8 cellular contexts compared by ENCODE assay signal in genomic region chr17:82333279-82334171, GRCh38. TPM values are rescaled to one million over a fixed set of nuclear protein-coding genes. Genes with fewer than 3 reads are reported as not detected.
DNase-seq lines count a peak whose midpoint lies in the region; ATAC-seq, FAIRE-seq and TF ChIP-seq lines count a peak whose summit lies in the region.

TSS of gene SECTM1 (minus strand) at chr17:82333766. CDS start at chr17:82327240, 6,526 bp downstream.

- no peaks in the 10 kb centered on the region for H3K9me3 Mint-ChIP-seq in endodermal cell

- H3K4me3 Mint-ChIP-seq in endodermal cell, result peak within 1 kb of the TSS; percentile 32

- H3K4me1 Mint-ChIP-seq in endodermal cell, result peaks cover 6% of the 10 kb centered on the region

- no peak for TF ChIP-seq POLR2A in GM12892 (IDR thresholded peaks at IDR 0.05; ENCODE audit: low read depth, low read length)

- H3K27me3 Mint-ChIP-seq in endodermal cell (ENCODE audit: insufficient read depth), result peaks cover 69% of the 10 kb centered on the region

- H3K9me3 ChIP-seq in endodermal cell (ENCODE audit: control insufficient read depth, low read length), result no peaks in the 10 kb centered on the region
- H3K9me3 ChIP-seq in muscle layer of duodenum (ENCODE audit: control insufficient read depth in 1 of 2, low read length in 2 of 2), result no peaks in the 10 kb centered on the region

- TF ChIP-seq CTCF in endodermal cell (conservative IDR thresholded peaks at IDR 0.05), result no peak

- H3K27me3 ChIP-seq in endodermal cell (ENCODE audit: control insufficient read depth, insufficient read depth, low read length, poor library complexity, severe bottlenecking) (peaks cover 65% of the 10 kb centered on the region), muscle layer of duodenum (ENCODE audit: low read depth, low read length) (no peaks in the 10 kb centered on the region)

- H3K4me3 ChIP-seq in endodermal cell (ENCODE audit: low read length) (no peak within 1 kb of the TSS), muscle layer of duodenum (ENCODE audit: low read depth in 1 of 2, low read length in 2 of 2) (peak within 1 kb of the TSS; percentile 72 to 77)

- no peaks in the 10 kb centered on the region for H3K36me3 ChIP-seq in endodermal cell (ENCODE audit: control insufficient read depth, insufficient read depth, low read length)
- H3K36me3 ChIP-seq in muscle layer of duodenum (ENCODE audit: control insufficient read depth in 1 of 2, insufficient read depth in 2 of 2, low read length in 2 of 2), result no peaks in the 10 kb centered on the region

- no peak within 1 kb of the TSS for H3K27ac Mint-ChIP-seq in endodermal cell

- WGBS in endodermal cell (ENCODE audit: insufficient coverage in 1 of 2, insufficient read length in 1 of 2), 2 experiments, result 14 to 25% methylated on average over 47 to 90 of the region's 90 CpGs

- no peak for FAIRE-seq in GM12892 (lab: Jason Lieb, UNC)

- DNase-seq in EL, result peak; percentile 61
- DNase-seq in RKO (ENCODE audit: low spot score), result peak; percentile 30
- peak; percentile 82 for DNase-seq in endodermal cell
- DNase-seq in superior temporal gyrus (ENCODE audit: extremely low spot score), result no peak
- DNase-seq in GM12892 (ENCODE audit: insufficient read length), result no peak

- H3K4me1 ChIP-seq in endodermal cell (ENCODE audit: control insufficient read depth, insufficient read depth, low read length) (no peaks in the 10 kb centered on the region), muscle layer of duodenum (ENCODE audit: control insufficient read depth in 1 of 2, insufficient read depth in 2 of 2, low read length in 2 of 2) (peaks cover 0 to 45% of the 10 kb centered on the region in 2 donors)

- H3K27ac ChIP-seq in endodermal cell (ENCODE audit: low read depth, low read length) (no peak within 1 kb of the TSS), muscle layer of duodenum (ENCODE audit: low read length) (peak within 1 kb of the TSS; percentile 63)

- no peaks in the 10 kb centered on the region for H3K36me3 Mint-ChIP-seq in endodermal cell (ENCODE audit: low read depth)

- no peak within 1 kb of the TSS for H3K9ac ChIP-seq in endodermal cell (ENCODE audit: extremely low read depth, low read length, poor library complexity, severe bottlenecking)

- ATAC-seq in GM19328 (IDR thresholded peaks at IDR 0.05; ENCODE audit: unreplicated experiment) (no peak), GM19463 (IDR thresholded peaks at IDR 0.05; ENCODE audit: unreplicated experiment) (no peak)

RNA-seq across cellular contexts. Expression of gene SECTM1, which starts in this region (rescaled TPM):
- not detected for total RNA-seq in endodermal cell
- polyA plus RNA-seq in endodermal cell (2013, experiment 1 of 2), result 0.50 TPM
- polyA plus RNA-seq in endodermal cell (2013, experiment 2 of 2), result 0.12 TPM
- not detected for polyA plus RNA-seq in GM12892 (2012; ENCODE audit: missing spikeins)

Comparison
In these comparisons a context has a peak if more than half of its experiments do, and no peak if none do; other contexts are left out.
1. Peak in DNase-seq in endodermal cell; RNA of the gene not detected or under 1 TPM.
2. DNase-seq: peak in EL (single experiment) and RKO (single experiment); none in superior temporal gyrus (single experiment) and GM12892 (single experiment).